In genomic region chr4:123599920-123600394, GRCh38 we compare ENCODE assay signal across 8 cellular contexts.
DNase-seq lines count a peak whose midpoint lies in the region; ATAC-seq and TF ChIP-seq lines count a peak whose summit lies in the region.

No MANE protein-coding gene starts in this region.

- peak; percentile 58 for TF ChIP-seq POLR2A in GM19193 (IDR thresholded peaks at IDR 0.05; ENCODE audit: extremely low read depth, insufficient read depth, insufficient read length)

- peak; percentile 41 for DNase-seq in CD1c-positive myeloid dendritic cell (ENCODE audit: extremely low spot score)
- DNase-seq in SHP77 treated with DMSO at 0.1 percent for 48 hours (lab: John Stamatoyannopoulos, UW): peak; percentile 18
- peak; percentile 70 for DNase-seq in amniotic epithelial cell (ENCODE audit: low read depth)
- peak; percentile 66 for DNase-seq in iPS DF 4.7 (ENCODE audit: extremely low read depth, low spot score)
- no peak for DNase-seq in NCI-H226

- H3K4me1 ChIP-seq in skeletal muscle tissue (ENCODE audit: control insufficient read depth in 3 of 3, insufficient read depth in 3 of 3, low read length in 3 of 3): peaks cover 3 to 13% (median 5%) of the 10 kb centered on the region in 3 donors

- no peak overlapping the region for H3K9ac ChIP-seq in skeletal muscle tissue (ENCODE audit: low read depth in 1 of 3, low read length in 3 of 3)

- no peaks in the 10 kb centered on the region for H3K27me3 ChIP-seq in skeletal muscle tissue (ENCODE audit: control insufficient read depth in 3 of 3, insufficient read depth in 3 of 3, low read length in 3 of 3)

- no peak overlapping the region for H3K4me3 ChIP-seq in skeletal muscle tissue (ENCODE audit: low read length in 3 of 3)

- no peaks in the 10 kb centered on the region for H3K36me3 ChIP-seq in skeletal muscle tissue (ENCODE audit: control insufficient read depth in 3 of 3, insufficient read depth in 3 of 3, low read length in 3 of 3)

- no peaks in the 10 kb centered on the region for H3K9me3 ChIP-seq in skeletal muscle tissue (ENCODE audit: control insufficient read depth in 3 of 3, low read length in 3 of 3)

- peak; percentile 98 for ATAC-seq in HG03280 (IDR thresholded peaks at IDR 0.05; ENCODE audit: unreplicated experiment)

- H3K27ac ChIP-seq in skeletal muscle tissue (ENCODE audit: low read depth, low read length): peak overlapping the region; percentile 25
